Comparison of ENCODE assay signal across 15 cellular contexts in genomic region chr10:30554443-30554831, GRCh38.
DNase-seq lines count a peak whose midpoint lies in the region; ATAC-seq and TF ChIP-seq lines count a peak whose summit lies in the region.
"Had no signal": no experiment of that assay in that cellular context is flagged by ENCODE, and none has a peak within 500 bp of the region (broad histone marks: within the 10 kb centered on the region; RNA-seq: fewer than 3 reads in every experiment).

No MANE protein-coding gene starts in this region.

- POLR2A ChIA-PET in IMR-90 (lab: Charles Lee; ENCODE audit: unreplicated experiment) = no interaction called here

- CTCF ChIA-PET in IMR-90 (lab: Yijun Ruan, JAX) (interaction anchor here (1.0 kb wide), 1 partner anchor 36 kb away, joined by 3 read pairs; no protein-coding TSS in a partner anchor), Calu3 (lab: Charles Lee) (no interaction called here)

- no peaks in the 10 kb centered on the region for H3K9me3 Mint-ChIP-seq in endothelial cell (ENCODE audit: unreplicated experiment)
- H3K9me3 Mint-ChIP-seq in Calu3 (ENCODE audit: low read depth, unreplicated experiment) = no peaks in the 10 kb centered on the region
- H3K9me3 Mint-ChIP-seq: activated naive CD4-positive, alpha-beta T cell treated with anti-CD3 and anti-CD28 coated beads, Interleukin-2, amount 50 U/mL, for 24 hours; neural crest cell; stimulated activated naive CD8-positive, alpha-beta T cell treated with anti-CD3 and anti-CD28 coated beads, Interleukin-15, amount 100 ng/mL, for 72 hours had no signal

- in situ Hi-C loops in IMR-90 (cut with MboI; ENCODE audit: low sequenced_read_pairs) (no loop called here), GM13976 (cut with MboI; ENCODE audit: low sequenced_read_pairs, unreplicated experiment) (no loop called here)

- no peaks in the 10 kb centered on the region for H3K27me3 ChIP-seq in IMR-90 (ENCODE audit: control insufficient read depth, insufficient read depth, low read length)
- no peaks in the 10 kb centered on the region for H3K27me3 ChIP-seq in mesenchymal stem cell (ENCODE audit: control insufficient read depth in 1 of 2, insufficient read depth in 1 of 2, low read length in 2 of 2)
- H3K27me3 ChIP-seq in thoracic aorta (replicated peaks; ENCODE audit: insufficient read depth) = no peaks in the 10 kb centered on the region

- H3K4me2 ChIP-seq in IMR-90 (ENCODE audit: low read depth, low read length) = no peak overlapping the region
- no peak overlapping the region for H3K4me2 ChIP-seq in mesenchymal stem cell (ENCODE audit: low read length, poor library complexity, severe bottlenecking)

- no peaks in the 10 kb centered on the region for H3K36me3 Mint-ChIP-seq in endothelial cell (ENCODE audit: low read depth, unreplicated experiment)
- H3K36me3 Mint-ChIP-seq in Calu3 (ENCODE audit: insufficient read depth, unreplicated experiment) = no peaks in the 10 kb centered on the region
- H3K36me3 Mint-ChIP-seq: activated naive CD4-positive, alpha-beta T cell treated with anti-CD3 and anti-CD28 coated beads, Interleukin-2, amount 50 U/mL, for 24 hours had no signal

- H4K8ac ChIP-seq in IMR-90 (ENCODE audit: low read depth in 2 of 2, low read length in 2 of 2) = peak overlapping the region in 1 of 2 experiments; percentile 18; a peak in 2 of 4 replicates
- H4K8ac ChIP-seq in mesenchymal stem cell (ENCODE audit: low read length) = no peak overlapping the region

- H2AK9ac ChIP-seq in IMR-90 (replicated peaks; ENCODE audit: low read depth, low read length, poor library complexity) = no peak overlapping the region

- intact Hi-C loops in IMR-90 (cut with micrococcal nuclease) = no loop called here
- intact Hi-C loops in Calu3 (cut with micrococcal nuclease; ENCODE audit: unreplicated experiment) = no loop called here

- H3K36me3 ChIP-seq in IMR-90 (ENCODE audit: control insufficient read depth, insufficient read depth, low read length) (no peaks in the 10 kb centered on the region), mesenchymal stem cell (ENCODE audit: control insufficient read depth in 1 of 2, insufficient read depth in 2 of 2, low read depth in 1 of 2, low read length in 2 of 2) (no peaks in the 10 kb centered on the region), thoracic aorta (no peaks in the 10 kb centered on the region)

- no peaks in the 10 kb centered on the region for H4K20me1 ChIP-seq in IMR-90 (ENCODE audit: insufficient read depth, low read length)

- TF ChIP-seq RAD21 in IMR-90 (IDR thresholded peaks at IDR 0.05; ENCODE audit: low read length) = no peak

- H3K18ac ChIP-seq in IMR-90 (ENCODE audit: low read depth, low read length) = no peak overlapping the region
- peak overlapping the region in 1 of 2 experiments; percentile 70 for H3K18ac ChIP-seq in mesenchymal stem cell (ENCODE audit: low read depth in 1 of 2, low read length in 2 of 2)

- no peak overlapping the region for H4K5ac ChIP-seq in IMR-90 (ENCODE audit: low read depth, low read length)

- H2AK5ac ChIP-seq in IMR-90 (ENCODE audit: low read depth, low read length) = no peak overlapping the region
- no peak overlapping the region for H2AK5ac ChIP-seq in mesenchymal stem cell (ENCODE audit: low read length, severe bottlenecking)

- dilution Hi-C loops in IMR-90 (cut with HindIII; ENCODE audit: low sequenced_read_pairs, unreplicated experiment) = no loop called here

- 0 out of 2 replicates have a peak, but pooled peaks cover 3% of the 10 kb centered on the region for H3K9me1 ChIP-seq in IMR-90 (ENCODE audit: insufficient read depth, low read length)

- H3K27ac Mint-ChIP-seq in endothelial cell (ENCODE audit: unreplicated experiment) = peak overlapping the region; percentile 55
- H3K27ac Mint-ChIP-seq in Calu3 (ENCODE audit: unreplicated experiment) = no peak overlapping the region
- H3K27ac Mint-ChIP-seq: activated naive CD4-positive, alpha-beta T cell treated with anti-CD3 and anti-CD28 coated beads, Interleukin-2, amount 50 U/mL, for 24 hours; stimulated activated naive CD8-positive, alpha-beta T cell treated with anti-CD3 and anti-CD28 coated beads, Interleukin-15, amount 100 ng/mL, for 72 hours had no signal

- no peak overlapping the region for H2BK15ac ChIP-seq in IMR-90 (ENCODE audit: low read depth, low read length)
- no peak overlapping the region for H2BK15ac ChIP-seq in mesenchymal stem cell (ENCODE audit: low read depth, poor library complexity, severe bottlenecking)

- H2BK12ac ChIP-seq in mesenchymal stem cell (ENCODE audit: low read length in 2 of 2) = no peak overlapping the region

- H3K4me1 Mint-ChIP-seq in endothelial cell (ENCODE audit: unreplicated experiment) (peaks cover 21% of the 10 kb centered on the region), Calu3 (ENCODE audit: low read depth, unreplicated experiment) (peaks cover 10% of the 10 kb centered on the region)

- H3K23ac ChIP-seq in IMR-90 (ENCODE audit: low read depth, low read length) = peak overlapping the region; percentile 60; the same call in 1 of the 2 replicates
- no peak overlapping the region for H3K23ac ChIP-seq in mesenchymal stem cell (ENCODE audit: low read length in 2 of 2)

- TF ChIP-seq POLR2A in IMR-90 (IDR thresholded peaks at IDR 0.05; ENCODE audit: low read depth, low read length) = no peak

- H3K9me3 ChIP-seq in IMR-90 (ENCODE audit: control insufficient read depth, insufficient read depth, low read length) = no peaks in the 10 kb centered on the region
- no peaks in the 10 kb centered on the region for H3K9me3 ChIP-seq in mesenchymal stem cell (ENCODE audit: control insufficient read depth, low read length)
- no peaks in the 10 kb centered on the region for H3K9me3 ChIP-seq in thoracic aorta

- H2BK120ac ChIP-seq in IMR-90 (ENCODE audit: low read depth, low read length) = no peak overlapping the region
- H2BK120ac ChIP-seq in mesenchymal stem cell (ENCODE audit: low read depth, low read length) = no peak overlapping the region

- H4K91ac ChIP-seq in IMR-90 (ENCODE audit: insufficient read depth, low read depth, low read length) (no peak overlapping the region), mesenchymal stem cell (ENCODE audit: low read length) (no peak overlapping the region)

- no CpG with 5 or more reads among the region's 4 CpGs for WGBS in IMR-90 (ENCODE audit: extremely low coverage in 2 of 2, insufficient read length in 1 of 2), 2 experiments
- 69% methylated on average over 1 of the region's 4 CpGs for WGBS in mesenchymal stem cell

- no peak overlapping the region for H2BK20ac ChIP-seq in IMR-90 (ENCODE audit: low read depth, low read length)

- H3K27me3 Mint-ChIP-seq in endothelial cell (ENCODE audit: unreplicated experiment) (no peaks in the 10 kb centered on the region), Calu3 (ENCODE audit: unreplicated experiment) (no peaks in the 10 kb centered on the region)
- H3K27me3 Mint-ChIP-seq: activated naive CD4-positive, alpha-beta T cell treated with anti-CD3 and anti-CD28 coated beads, Interleukin-2, amount 50 U/mL, for 24 hours; stimulated activated naive CD8-positive, alpha-beta T cell treated with anti-CD3 and anti-CD28 coated beads, Interleukin-15, amount 100 ng/mL, for 72 hours had no signal

- no peak for DNase-seq in IMR-90
- DNase-seq in endothelial cell (ENCODE audit: low spot score) = no peak
- no peak for DNase-seq in mesenchymal stem cell
- DNase-seq in thoracic aorta (ENCODE audit: low spot score) = no peak
- no peak for DNase-seq in NCI-H2196 (lab: John Stamatoyannopoulos, UW; ENCODE audit: unreplicated experiment)
- DNase-seq in GM13976 (ENCODE audit: low spot score) = no peak
- no peak for DNase-seq in Calu3
- DNase-seq: effector memory CD4-positive, alpha-beta T cell; NCI-H1092; stimulated activated CD4-positive, alpha-beta T cell treated with anti-CD3 and anti-CD28 coated beads, Interleukin-2, amount 100 ng/mL, for 48 hours; stimulated activated naive CD8-positive, alpha-beta T cell treated with anti-CD3 and anti-CD28 coated beads, Interleukin-15, amount 100 ng/mL, for 72 hours had no signal

- H3K4me3 ChIP-seq in IMR-90 (ENCODE audit: insufficient read depth, low read depth, low read length) (no peak overlapping the region), mesenchymal stem cell (ENCODE audit: insufficient read depth in 1 of 2, low read depth in 1 of 2, low read length in 2 of 2) (peak overlapping the region in 1 of 2 experiments; percentile 64), thoracic aorta (peak overlapping the region; percentile 57)

- ATAC-seq in IMR-90 (ENCODE audit: low read depth) = no peak
- ATAC-seq in thoracic aorta (ENCODE audit: insufficient number of reproducible peaks, low FRiP score, low read depth) = no peak
- ATAC-seq in HG02610 (IDR thresholded peaks at IDR 0.05; ENCODE audit: unreplicated experiment) = no peak
- ATAC-seq: stimulated activated naive CD8-positive, alpha-beta T cell treated with anti-CD3 and anti-CD28 coated beads, Interleukin-15, amount 100 ng/mL, for 72 hours had no signal

- no peak overlapping the region for H2AFZ ChIP-seq in IMR-90 (replicated peaks; ENCODE audit: low read length, poor library complexity)
- H2AFZ ChIP-seq in mesenchymal stem cell (ENCODE audit: low read depth, low read length) = no peak overlapping the region

- BruUV-seq in IMR-90 (replicated peaks; lab: Mats Ljungman, UMichigan) (no TSS peak), Calu3 (replicated peaks; lab: Mats Ljungman, UMichigan) (no TSS peak)

- TF ChIP-seq CTCF in IMR-90 (conservative IDR thresholded peaks at IDR 0.05; ENCODE audit: low read depth, low read length) = no peak
- TF ChIP-seq CTCF in endothelial cell (IDR thresholded peaks at IDR 0.05; ENCODE audit: unreplicated experiment) = no peak
- no peak for TF ChIP-seq CTCF in thoracic aorta (IDR thresholded peaks at IDR 0.05)
- TF ChIP-seq CTCF in GM13976 (IDR thresholded peaks at IDR 0.05; ENCODE audit: borderline replicate concordance, control extremely low read depth, extremely low read depth, insufficient read depth, missing control alignments) = no peak
- no peak for TF ChIP-seq CTCF in Calu3 (IDR thresholded peaks at IDR 0.05; ENCODE audit: unreplicated experiment)

- no peak overlapping the region for H2BK5ac ChIP-seq in IMR-90 (ENCODE audit: low read depth, low read length, poor library complexity, severe bottlenecking)
- H2BK5ac ChIP-seq in mesenchymal stem cell (ENCODE audit: low read depth, low read length, poor library complexity, severe bottlenecking) = no peak overlapping the region

- H3K4ac ChIP-seq in IMR-90 (ENCODE audit: low read depth, low read length) = no peak overlapping the region
- H3K4ac ChIP-seq in mesenchymal stem cell (ENCODE audit: low read depth in 1 of 2, low read length in 2 of 2) = no peak overlapping the region

- H3K56ac ChIP-seq in IMR-90 (ENCODE audit: extremely low read depth, insufficient read depth, low read length) = no peak overlapping the region

- H3K27ac ChIP-seq in IMR-90 (ENCODE audit: insufficient read depth, low read length) (no peak overlapping the region), mesenchymal stem cell (ENCODE audit: low read length, poor library complexity, severe bottlenecking) (no peak overlapping the region), thoracic aorta (peak overlapping the region in 1 of 2 donors; percentile 51)
- H3K27ac ChIP-seq: HL-60 had no signal

- H3K79me1 ChIP-seq in IMR-90 (ENCODE audit: low read depth in 1 of 2, low read length in 2 of 2) (no peaks in the 10 kb centered on the region), mesenchymal stem cell (replicated peaks; ENCODE audit: low read length, poor library complexity, severe bottlenecking) (no peaks in the 10 kb centered on the region)

- H3K4me1 ChIP-seq in IMR-90 (ENCODE audit: control insufficient read depth, insufficient read depth, low read length) (no peaks in the 10 kb centered on the region), mesenchymal stem cell (ENCODE audit: control insufficient read depth, insufficient read depth, low read depth, low read length) (peaks cover 2% of the 10 kb centered on the region), thoracic aorta (ENCODE audit: control insufficient read depth in 1 of 2, low read depth in 2 of 2) (peaks cover 0 to 17% of the 10 kb centered on the region in 2 donors)

- H3K4me3 Mint-ChIP-seq in endothelial cell (ENCODE audit: unreplicated experiment) (no peak overlapping the region), Calu3 (ENCODE audit: low read depth, unreplicated experiment) (no peak overlapping the region)
- H3K4me3 Mint-ChIP-seq: activated naive CD4-positive, alpha-beta T cell treated with anti-CD3 and anti-CD28 coated beads, Interleukin-2, amount 50 U/mL, for 24 hours; neural crest cell; stimulated activated naive CD8-positive, alpha-beta T cell treated with anti-CD3 and anti-CD28 coated beads, Interleukin-15, amount 100 ng/mL, for 72 hours had no signal

- H3K9ac ChIP-seq in IMR-90 (ENCODE audit: low read depth, low read length) (no peak overlapping the region), mesenchymal stem cell (ENCODE audit: low read length) (peak overlapping the region; percentile 69)

- H3K14ac ChIP-seq in IMR-90 (replicated peaks; ENCODE audit: low read depth, low read length) (no peak overlapping the region), mesenchymal stem cell (ENCODE audit: low read length in 2 of 2) (no peak overlapping the region)
